In the genomic region with DNA sequence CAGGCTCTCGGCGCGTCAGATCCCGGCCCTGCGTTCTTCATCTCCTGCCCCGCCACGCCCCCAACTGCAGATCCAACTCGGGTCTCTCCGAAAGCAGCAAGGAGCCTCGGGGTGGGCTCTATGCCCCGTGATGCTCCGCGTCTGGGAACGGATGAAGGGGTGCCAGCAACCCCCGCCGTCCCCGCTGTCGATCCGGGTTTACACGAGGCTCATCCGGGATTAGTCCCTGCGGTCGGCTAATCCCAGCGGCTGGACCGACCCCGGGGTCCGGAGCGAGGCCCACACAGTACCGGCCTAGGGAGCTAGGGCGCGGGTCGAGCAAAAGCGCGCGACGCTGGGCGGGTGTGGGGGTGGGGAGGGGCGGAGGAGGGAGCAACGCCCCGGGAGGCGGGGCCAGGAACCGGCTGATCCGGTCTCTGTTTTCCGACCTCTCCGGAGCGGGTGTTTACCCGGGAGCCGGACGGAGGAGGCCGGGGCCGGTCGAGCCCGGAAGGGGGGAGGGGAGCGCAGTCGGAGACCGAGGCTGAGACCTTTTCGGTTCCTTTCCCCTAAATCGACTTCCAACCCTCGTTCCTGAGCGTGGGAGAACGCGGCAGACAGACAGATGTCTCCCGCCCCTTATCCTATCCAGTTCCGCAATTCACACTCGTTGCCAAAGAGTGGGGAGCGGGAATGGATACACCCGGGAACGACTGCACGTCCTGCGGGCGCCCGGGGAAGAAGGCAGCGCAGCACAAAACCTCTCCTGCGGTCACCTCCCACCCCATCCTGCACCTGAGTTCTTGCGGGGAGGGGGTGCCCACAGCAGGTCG, we compare ENCODE assay signal across 1 cellular context.
TF ChIP-seq lines count a peak whose summit lies in the region.

No MANE protein-coding gene starts in this region.

TF ChIP-seq in K562, 482 proteins besides CTCF, POLR2A, EP300 and RAD21 (continued from another document and continues in another):
- TF ChIP-seq, protein P1, sequence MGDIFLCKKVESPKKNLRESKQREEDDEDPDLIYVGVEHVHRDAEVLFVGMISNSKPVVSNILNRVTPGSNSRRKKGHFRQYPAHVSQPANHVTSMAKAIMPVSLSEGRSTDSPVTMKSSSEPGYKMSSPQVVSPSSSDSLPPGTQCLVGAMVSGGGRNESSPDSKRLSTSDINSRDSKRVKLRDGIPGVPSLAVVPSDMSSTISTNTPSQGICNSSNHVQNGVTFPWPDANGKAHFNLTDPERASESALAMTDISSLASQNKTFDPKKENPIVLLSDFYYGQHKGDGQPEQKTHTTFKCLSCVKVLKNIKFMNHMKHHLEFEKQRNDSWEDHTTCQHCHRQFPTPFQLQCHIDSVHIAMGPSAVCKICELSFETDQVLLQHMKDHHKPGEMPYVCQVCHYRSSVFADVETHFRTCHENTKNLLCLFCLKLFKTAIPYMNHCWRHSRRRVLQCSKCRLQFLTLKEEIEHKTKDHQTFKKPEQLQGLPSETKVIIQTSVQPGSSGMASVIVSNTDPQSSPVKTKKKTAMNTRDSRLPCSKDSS (IDR thresholded peaks at IDR 0.05; ENCODE audit: low read depth, partially characterized antibody), result no peak
- TF ChIP-seq ZZZ3 (IDR thresholded peaks at IDR 0.05) (0 out of 2 replicates have a peak, but pooled peaks have one; percentile 38), JUND (IDR thresholded peaks at IDR 0.05; ENCODE audit: borderline replicate concordance, low read depth, low read length) (no peak), JUND (tag; IDR thresholded peaks at IDR 0.05; ENCODE audit: borderline replicate concordance, low read depth, low read length) (no peak; the same call in 2 of the 3 replicates), ZC3H4 (CRISPR knock-in tag; IDR thresholded peaks at IDR 0.05; ENCODE audit: borderline replicate concordance) (no peak), PURB (CRISPR knock-in tag; IDR thresholded peaks at IDR 0.05; ENCODE audit: low read depth) (no peak), SRSF3 (IDR thresholded peaks at IDR 0.05; ENCODE audit: insufficient read depth, low read length) (0 out of 2 replicates have a peak, but pooled peaks have one; percentile 41), KLF6 (CRISPR knock-in tag; IDR thresholded peaks at IDR 0.05; ENCODE audit: borderline replicate concordance) (no peak), CEBPB (tag; IDR thresholded peaks at IDR 0.05) (peak; percentile 49; the same call in 1 of the 2 replicates), FOXJ2 (tag; IDR thresholded peaks at IDR 0.05) (peak; percentile 38; the same call in 1 of the 2 replicates), TCF7 (IDR thresholded peaks at IDR 0.05; ENCODE audit: borderline replicate concordance) (no peak), CBX1 (IDR thresholded peaks at IDR 0.05; ENCODE audit: low read depth) (peak; percentile 2; the same call in 1 of the 2 replicates), SMARCA4 (IDR thresholded peaks at IDR 0.05) (no peak), HIVEP1 (CRISPR knock-in tag; IDR thresholded peaks at IDR 0.05) (no peak), TRIM24 (IDR thresholded peaks at IDR 0.05) (peak; percentile 19 to 64; a peak in 2 of 4 replicates), ZNF77 (CRISPR knock-in tag; IDR thresholded peaks at IDR 0.05) (no peak), HDAC3 (IDR thresholded peaks at IDR 0.05; ENCODE audit: borderline replicate concordance, partially characterized antibody) (no peak), BDP1 (IDR thresholded peaks at IDR 0.05; ENCODE audit: insufficient read depth, insufficient read length) (no peak), NRF1 (conservative IDR thresholded peaks at IDR 0.05 in 1 of 2, IDR thresholded peaks at IDR 0.05 in 1 of 2) (peak in 1 of 2 experiments; percentile 28; a peak in 1 of 4 replicates), MAFK (IDR thresholded peaks at IDR 0.05; ENCODE audit: low read length) (no peak), CBX5 (IDR thresholded peaks at IDR 0.05; ENCODE audit: borderline replicate concordance, low read depth) (no peak), HDAC8 (tag; IDR thresholded peaks at IDR 0.05) (no peak), NR1H2 (CRISPR knock-in tag; IDR thresholded peaks at IDR 0.05) (no peak), RAD51 (IDR thresholded peaks at IDR 0.05; ENCODE audit: borderline replicate concordance, low read depth) (no peak), SNRNP70 (optimal IDR thresholded peaks at IDR 0.05; ENCODE audit: low read depth, low read length) (no peak), ARHGAP35 (IDR thresholded peaks at IDR 0.05; ENCODE audit: partially characterized antibody) (peak; percentile 26), KLF10 (CRISPR knock-in tag; IDR thresholded peaks at IDR 0.05) (no peak), NFE2 (IDR thresholded peaks at IDR 0.05; ENCODE audit: low read depth) (no peak), SREBF2 (CRISPR knock-in tag; IDR thresholded peaks at IDR 0.05) (0 out of 2 replicates have a peak, but pooled peaks have one; percentile 27)
- TF ChIP-seq, protein P2, sequence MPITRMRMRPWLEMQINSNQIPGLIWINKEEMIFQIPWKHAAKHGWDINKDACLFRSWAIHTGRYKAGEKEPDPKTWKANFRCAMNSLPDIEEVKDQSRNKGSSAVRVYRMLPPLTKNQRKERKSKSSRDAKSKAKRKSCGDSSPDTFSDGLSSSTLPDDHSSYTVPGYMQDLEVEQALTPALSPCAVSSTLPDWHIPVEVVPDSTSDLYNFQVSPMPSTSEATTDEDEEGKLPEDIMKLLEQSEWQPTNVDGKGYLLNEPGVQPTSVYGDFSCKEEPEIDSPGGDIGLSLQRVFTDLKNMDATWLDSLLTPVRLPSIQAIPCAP (CRISPR knock-in tag; IDR thresholded peaks at IDR 0.05; ENCODE audit: borderline replicate concordance), result no peak
- TF ChIP-seq, protein P3, sequence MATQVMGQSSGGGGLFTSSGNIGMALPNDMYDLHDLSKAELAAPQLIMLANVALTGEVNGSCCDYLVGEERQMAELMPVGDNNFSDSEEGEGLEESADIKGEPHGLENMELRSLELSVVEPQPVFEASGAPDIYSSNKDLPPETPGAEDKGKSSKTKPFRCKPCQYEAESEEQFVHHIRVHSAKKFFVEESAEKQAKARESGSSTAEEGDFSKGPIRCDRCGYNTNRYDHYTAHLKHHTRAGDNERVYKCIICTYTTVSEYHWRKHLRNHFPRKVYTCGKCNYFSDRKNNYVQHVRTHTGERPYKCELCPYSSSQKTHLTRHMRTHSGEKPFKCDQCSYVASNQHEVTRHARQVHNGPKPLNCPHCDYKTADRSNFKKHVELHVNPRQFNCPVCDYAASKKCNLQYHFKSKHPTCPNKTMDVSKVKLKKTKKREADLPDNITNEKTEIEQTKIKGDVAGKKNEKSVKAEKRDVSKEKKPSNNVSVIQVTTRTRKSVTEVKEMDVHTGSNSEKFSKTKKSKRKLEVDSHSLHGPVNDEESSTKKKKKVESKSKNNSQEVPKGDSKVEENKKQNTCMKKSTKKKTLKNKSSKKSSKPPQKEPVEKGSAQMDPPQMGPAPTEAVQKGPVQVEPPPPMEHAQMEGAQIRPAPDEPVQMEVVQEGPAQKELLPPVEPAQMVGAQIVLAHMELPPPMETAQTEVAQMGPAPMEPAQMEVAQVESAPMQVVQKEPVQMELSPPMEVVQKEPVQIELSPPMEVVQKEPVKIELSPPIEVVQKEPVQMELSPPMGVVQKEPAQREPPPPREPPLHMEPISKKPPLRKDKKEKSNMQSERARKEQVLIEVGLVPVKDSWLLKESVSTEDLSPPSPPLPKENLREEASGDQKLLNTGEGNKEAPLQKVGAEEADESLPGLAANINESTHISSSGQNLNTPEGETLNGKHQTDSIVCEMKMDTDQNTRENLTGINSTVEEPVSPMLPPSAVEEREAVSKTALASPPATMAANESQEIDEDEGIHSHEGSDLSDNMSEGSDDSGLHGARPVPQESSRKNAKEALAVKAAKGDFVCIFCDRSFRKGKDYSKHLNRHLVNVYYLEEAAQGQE (CRISPR knock-in tag; IDR thresholded peaks at IDR 0.05; ENCODE audit: low read depth), result no peak
- TF ChIP-seq, protein P4, sequence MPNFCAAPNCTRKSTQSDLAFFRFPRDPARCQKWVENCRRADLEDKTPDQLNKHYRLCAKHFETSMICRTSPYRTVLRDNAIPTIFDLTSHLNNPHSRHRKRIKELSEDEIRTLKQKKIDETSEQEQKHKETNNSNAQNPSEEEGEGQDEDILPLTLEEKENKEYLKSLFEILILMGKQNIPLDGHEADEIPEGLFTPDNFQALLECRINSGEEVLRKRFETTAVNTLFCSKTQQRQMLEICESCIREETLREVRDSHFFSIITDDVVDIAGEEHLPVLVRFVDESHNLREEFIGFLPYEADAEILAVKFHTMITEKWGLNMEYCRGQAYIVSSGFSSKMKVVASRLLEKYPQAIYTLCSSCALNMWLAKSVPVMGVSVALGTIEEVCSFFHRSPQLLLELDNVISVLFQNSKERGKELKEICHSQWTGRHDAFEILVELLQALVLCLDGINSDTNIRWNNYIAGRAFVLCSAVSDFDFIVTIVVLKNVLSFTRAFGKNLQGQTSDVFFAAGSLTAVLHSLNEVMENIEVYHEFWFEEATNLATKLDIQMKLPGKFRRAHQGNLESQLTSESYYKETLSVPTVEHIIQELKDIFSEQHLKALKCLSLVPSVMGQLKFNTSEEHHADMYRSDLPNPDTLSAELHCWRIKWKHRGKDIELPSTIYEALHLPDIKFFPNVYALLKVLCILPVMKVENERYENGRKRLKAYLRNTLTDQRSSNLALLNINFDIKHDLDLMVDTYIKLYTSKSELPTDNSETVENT (CRISPR knock-in tag; IDR thresholded peaks at IDR 0.05), result peak; percentile 68; the same call in 1 of the 2 replicates
- TF ChIP-seq, protein P5, sequence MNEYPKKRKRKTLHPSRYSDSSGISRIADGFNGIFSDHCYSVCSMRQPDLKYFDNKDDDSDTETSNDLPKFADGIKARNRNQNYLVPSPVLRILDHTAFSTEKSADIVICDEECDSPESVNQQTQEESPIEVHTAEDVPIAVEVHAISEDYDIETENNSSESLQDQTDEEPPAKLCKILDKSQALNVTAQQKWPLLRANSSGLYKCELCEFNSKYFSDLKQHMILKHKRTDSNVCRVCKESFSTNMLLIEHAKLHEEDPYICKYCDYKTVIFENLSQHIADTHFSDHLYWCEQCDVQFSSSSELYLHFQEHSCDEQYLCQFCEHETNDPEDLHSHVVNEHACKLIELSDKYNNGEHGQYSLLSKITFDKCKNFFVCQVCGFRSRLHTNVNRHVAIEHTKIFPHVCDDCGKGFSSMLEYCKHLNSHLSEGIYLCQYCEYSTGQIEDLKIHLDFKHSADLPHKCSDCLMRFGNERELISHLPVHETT (CRISPR knock-in tag; conservative IDR thresholded peaks at IDR 0.05 in 1 of 2, IDR thresholded peaks at IDR 0.05 in 1 of 2), result peak in 1 of 2 experiments; percentile 96; a peak in 2 of 4 replicates
- TF ChIP-seq, protein P6, sequence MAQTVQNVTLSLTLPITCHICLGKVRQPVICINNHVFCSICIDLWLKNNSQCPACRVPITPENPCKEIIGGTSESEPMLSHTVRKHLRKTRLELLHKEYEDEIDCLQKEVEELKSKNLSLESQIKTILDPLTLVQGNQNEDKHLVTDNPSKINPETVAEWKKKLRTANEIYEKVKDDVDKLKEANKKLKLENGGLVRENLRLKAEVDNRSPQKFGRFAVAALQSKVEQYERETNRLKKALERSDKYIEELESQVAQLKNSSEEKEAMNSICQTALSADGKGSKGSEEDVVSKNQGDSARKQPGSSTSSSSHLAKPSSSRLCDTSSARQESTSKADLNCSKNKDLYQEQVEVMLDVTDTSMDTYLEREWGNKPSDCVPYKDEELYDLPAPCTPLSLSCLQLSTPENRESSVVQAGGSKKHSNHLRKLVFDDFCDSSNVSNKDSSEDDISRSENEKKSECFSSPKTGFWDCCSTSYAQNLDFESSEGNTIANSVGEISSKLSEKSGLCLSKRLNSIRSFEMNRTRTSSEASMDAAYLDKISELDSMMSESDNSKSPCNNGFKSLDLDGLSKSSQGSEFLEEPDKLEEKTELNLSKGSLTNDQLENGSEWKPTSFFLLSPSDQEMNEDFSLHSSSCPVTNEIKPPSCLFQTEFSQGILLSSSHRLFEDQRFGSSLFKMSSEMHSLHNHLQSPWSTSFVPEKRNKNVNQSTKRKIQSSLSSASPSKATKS (CRISPR knock-in tag; IDR thresholded peaks at IDR 0.05), result no peak
- TF ChIP-seq, protein P7, sequence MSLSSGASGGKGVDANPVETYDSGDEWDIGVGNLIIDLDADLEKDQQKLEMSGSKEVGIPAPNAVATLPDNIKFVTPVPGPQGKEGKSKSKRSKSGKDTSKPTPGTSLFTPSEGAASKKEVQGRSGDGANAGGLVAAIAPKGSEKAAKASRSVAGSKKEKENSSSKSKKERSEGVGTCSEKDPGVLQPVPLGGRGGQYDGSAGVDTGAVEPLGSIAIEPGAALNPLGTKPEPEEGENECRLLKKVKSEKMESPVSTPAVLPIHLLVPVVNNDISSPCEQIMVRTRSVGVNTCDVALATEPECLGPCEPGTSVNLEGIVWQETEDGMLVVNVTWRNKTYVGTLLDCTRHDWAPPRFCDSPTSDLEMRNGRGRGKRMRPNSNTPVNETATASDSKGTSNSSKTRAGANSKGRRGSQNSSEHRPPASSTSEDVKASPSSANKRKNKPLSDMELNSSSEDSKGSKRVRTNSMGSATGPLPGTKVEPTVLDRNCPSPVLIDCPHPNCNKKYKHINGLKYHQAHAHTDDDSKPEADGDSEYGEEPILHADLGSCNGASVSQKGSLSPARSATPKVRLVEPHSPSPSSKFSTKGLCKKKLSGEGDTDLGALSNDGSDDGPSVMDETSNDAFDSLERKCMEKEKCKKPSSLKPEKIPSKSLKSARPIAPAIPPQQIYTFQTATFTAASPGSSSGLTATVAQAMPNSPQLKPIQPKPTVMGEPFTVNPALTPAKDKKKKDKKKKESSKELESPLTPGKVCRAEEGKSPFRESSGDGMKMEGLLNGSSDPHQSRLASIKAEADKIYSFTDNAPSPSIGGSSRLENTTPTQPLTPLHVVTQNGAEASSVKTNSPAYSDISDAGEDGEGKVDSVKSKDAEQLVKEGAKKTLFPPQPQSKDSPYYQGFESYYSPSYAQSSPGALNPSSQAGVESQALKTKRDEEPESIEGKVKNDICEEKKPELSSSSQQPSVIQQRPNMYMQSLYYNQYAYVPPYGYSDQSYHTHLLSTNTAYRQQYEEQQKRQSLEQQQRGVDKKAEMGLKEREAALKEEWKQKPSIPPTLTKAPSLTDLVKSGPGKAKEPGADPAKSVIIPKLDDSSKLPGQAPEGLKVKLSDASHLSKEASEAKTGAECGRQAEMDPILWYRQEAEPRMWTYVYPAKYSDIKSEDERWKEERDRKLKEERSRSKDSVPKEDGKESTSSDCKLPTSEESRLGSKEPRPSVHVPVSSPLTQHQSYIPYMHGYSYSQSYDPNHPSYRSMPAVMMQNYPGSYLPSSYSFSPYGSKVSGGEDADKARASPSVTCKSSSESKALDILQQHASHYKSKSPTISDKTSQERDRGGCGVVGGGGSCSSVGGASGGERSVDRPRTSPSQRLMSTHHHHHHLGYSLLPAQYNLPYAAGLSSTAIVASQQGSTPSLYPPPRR (CRISPR knock-in tag; IDR thresholded peaks at IDR 0.05; ENCODE audit: borderline replicate concordance), result no peak
- TF ChIP-seq, protein P8, sequence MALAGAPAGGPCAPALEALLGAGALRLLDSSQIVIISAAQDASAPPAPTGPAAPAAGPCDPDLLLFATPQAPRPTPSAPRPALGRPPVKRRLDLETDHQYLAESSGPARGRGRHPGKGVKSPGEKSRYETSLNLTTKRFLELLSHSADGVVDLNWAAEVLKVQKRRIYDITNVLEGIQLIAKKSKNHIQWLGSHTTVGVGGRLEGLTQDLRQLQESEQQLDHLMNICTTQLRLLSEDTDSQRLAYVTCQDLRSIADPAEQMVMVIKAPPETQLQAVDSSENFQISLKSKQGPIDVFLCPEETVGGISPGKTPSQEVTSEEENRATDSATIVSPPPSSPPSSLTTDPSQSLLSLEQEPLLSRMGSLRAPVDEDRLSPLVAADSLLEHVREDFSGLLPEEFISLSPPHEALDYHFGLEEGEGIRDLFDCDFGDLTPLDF (CRISPR knock-in tag; IDR thresholded peaks at IDR 0.05), result no peak
